ENCODE assay signal across 19 cellular contexts in the genomic region with DNA sequence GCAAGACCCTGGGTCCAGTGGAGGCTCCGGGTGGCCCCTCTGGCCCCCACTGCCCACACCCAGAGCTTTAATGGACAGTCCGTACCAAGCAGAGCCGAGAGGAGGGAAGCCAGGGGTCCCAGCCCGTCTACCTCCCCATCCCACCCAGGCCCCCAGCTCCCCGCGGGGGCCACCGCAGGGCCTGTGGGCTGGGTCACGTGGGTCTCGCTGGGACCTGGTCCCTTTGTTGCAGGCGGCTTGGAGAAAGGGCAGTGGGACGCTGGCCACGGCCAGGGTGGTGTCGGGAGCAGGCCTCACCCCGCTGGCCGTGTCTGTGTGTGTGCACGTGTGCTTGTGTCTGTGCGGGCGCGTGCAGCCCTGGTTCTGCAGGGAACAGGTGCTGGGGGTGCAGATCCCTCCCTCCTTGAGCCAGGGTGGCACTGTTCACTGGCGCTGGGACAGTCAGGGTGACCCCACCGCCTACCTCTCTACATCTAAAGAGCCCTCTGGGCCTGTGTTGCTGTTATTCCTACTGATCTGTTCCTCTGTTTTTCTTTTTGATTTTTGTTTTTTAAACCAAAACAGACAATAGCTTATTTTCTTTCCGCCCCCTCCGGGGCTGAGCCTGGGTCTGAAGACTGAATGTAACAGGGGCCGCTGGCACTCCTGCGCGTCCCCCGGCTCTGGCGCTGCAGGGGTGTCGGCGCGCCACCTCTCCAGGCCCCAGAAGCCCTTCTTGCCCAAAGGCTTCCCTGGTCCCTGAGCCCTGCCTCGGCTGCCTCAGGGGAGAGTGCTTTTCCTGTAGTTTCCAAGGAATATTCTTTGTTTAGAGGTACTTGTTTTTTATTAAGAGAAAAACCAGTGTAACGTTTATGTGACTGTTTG. TPM values are rescaled to one million over a fixed set of nuclear protein-coding genes. Genes with fewer than 3 reads are reported as not detected.
DNase-seq lines count a peak whose midpoint lies in the region; ATAC-seq, FAIRE-seq and TF ChIP-seq lines count a peak whose summit lies in the region.
"Had no signal": no experiment of that assay in that cellular context is flagged by ENCODE, and none has a peak within 500 bp of the region (broad histone marks: within the 10 kb centered on the region; RNA-seq: fewer than 3 reads in every experiment).

No MANE protein-coding gene starts in this region.

- H3K27ac ChIP-seq in BLaER1 (peak overlapping the region; percentile 82), H9 (ENCODE audit: insufficient read length, low read depth, low read length) (no peak overlapping the region), kidney (ENCODE audit: low read depth in 2 of 2, low read length in 2 of 2) (no peak overlapping the region)
- H3K27ac ChIP-seq: brain microvascular endothelial cell had no signal

- FAIRE-seq in kidney (lab: Jason Lieb, UNC): no peak
- FAIRE-seq: endothelial cell of umbilical vein had no signal

- no peaks in the 10 kb centered on the region for H3K79me2 ChIP-seq in H9 (ENCODE audit: insufficient read depth, low read length)

- H3K9ac ChIP-seq in BLaER1 (peak overlapping the region; percentile 47; the same call in 1 of the 2 replicates), H9 (ENCODE audit: extremely low read depth, insufficient read length, low read length) (no peak overlapping the region), kidney (ENCODE audit: low read length in 2 of 2) (no peak overlapping the region)

- peak overlapping the region; percentile 89 for H3K4me2 ChIP-seq in BLaER1
- no peak overlapping the region for H3K4me2 ChIP-seq in H9 (ENCODE audit: insufficient read depth, insufficient read length, low read length)
- H3K4me2 ChIP-seq: smooth muscle cell had no signal

- no peak overlapping the region for H3K23ac ChIP-seq in H9 (ENCODE audit: insufficient read length, low read depth, low read length)

- intact Hi-C loops in kidney (cut with DNase I): no loop called here
- intact Hi-C loops in posterior vena cava (cut with DNase I): no loop called here

- H3K9me3 ChIP-seq in BLaER1: no peaks in the 10 kb centered on the region
- H3K9me3 ChIP-seq in H9 (ENCODE audit: control insufficient read depth, low read depth, low read length): no peaks in the 10 kb centered on the region
- H3K9me3 ChIP-seq in kidney (ENCODE audit: control insufficient read depth in 1 of 2, low read length in 2 of 2): no peaks in the 10 kb centered on the region

- H3K36me3 Mint-ChIP-seq in H9 (ENCODE audit: insufficient read depth in 1 of 3, low read depth in 3 of 3): peaks cover 5 to 30% (median 21%) of the 10 kb centered on the region in 3 experiments; a peak in 6 of 7 replicates

- no peak overlapping the region for H2BK5ac ChIP-seq in H9 (ENCODE audit: insufficient read length, low read length)

- no peak overlapping the region; a peak in 1 of 5 replicates for H3K4me3 Mint-ChIP-seq in H9
- H3K4me3 Mint-ChIP-seq: activated T-helper 17 cell treated with anti-CD3 and anti-CD28 coated beads, Interleukin-2, amount 50 U/mL, for 72 hours; stimulated activated naive CD8-positive, alpha-beta T cell treated with anti-CD3 and anti-CD28 coated beads, Interleukin-15, amount 100 ng/mL, for 72 hours had no signal

- no peak overlapping the region for H3K18ac ChIP-seq in H9 (ENCODE audit: insufficient read length, low read depth, low read length)

- H4K5ac ChIP-seq in H9 (ENCODE audit: insufficient read length, low read depth, low read length): no peak overlapping the region

- H3K27ac Mint-ChIP-seq in H9: 0 out of 7 replicates have a peak overlapping the region, but pooled peaks of 1 of the 3 experiments have one; percentile 35
- H3K27ac Mint-ChIP-seq: activated T-helper 17 cell treated with anti-CD3 and anti-CD28 coated beads, Interleukin-2, amount 50 U/mL, for 72 hours; stimulated activated naive CD8-positive, alpha-beta T cell treated with anti-CD3 and anti-CD28 coated beads, Interleukin-15, amount 100 ng/mL, for 72 hours had no signal

- TF ChIP-seq CTCF in H9 (conservative IDR thresholded peaks at IDR 0.05) (no peak), kidney (IDR thresholded peaks at IDR 0.05; ENCODE audit: borderline replicate concordance, extremely low read depth, insufficient read depth) (no peak)

- no peak overlapping the region for H4K8ac ChIP-seq in H9 (replicated peaks; ENCODE audit: insufficient read length, low read depth, low read length)

- H2BK120ac ChIP-seq in H9 (ENCODE audit: low read depth, low read length, poor library complexity, severe bottlenecking): no peak overlapping the region

- H3K23me2 ChIP-seq in H9 (ENCODE audit: insufficient read length, low read depth, low read length, poor library complexity, severe bottlenecking): no peaks in the 10 kb centered on the region

- H2AFZ ChIP-seq in H9 (ENCODE audit: low read length): no peak overlapping the region

- H3T11ph ChIP-seq in H9 (ENCODE audit: low read length): no peak overlapping the region

- WGBS in H9 (ENCODE audit: extremely low coverage, insufficient read length, low lambda C conversion rate): no CpG with 5 or more reads among the region's 33 CpGs

- peaks cover 89% of the 10 kb centered on the region for H4K20me1 ChIP-seq in BLaER1
- H4K20me1 ChIP-seq in H9 (ENCODE audit: control insufficient read depth, insufficient read depth, insufficient read length): no peaks in the 10 kb centered on the region

- no peaks in the 10 kb centered on the region for H3K9me3 Mint-ChIP-seq in H9
- H3K9me3 Mint-ChIP-seq: activated T-helper 17 cell treated with anti-CD3 and anti-CD28 coated beads, Interleukin-2, amount 50 U/mL, for 72 hours; stimulated activated naive CD8-positive, alpha-beta T cell treated with anti-CD3 and anti-CD28 coated beads, Interleukin-15, amount 100 ng/mL, for 72 hours had no signal

- no peak overlapping the region for H3K14ac ChIP-seq in H9 (ENCODE audit: insufficient read depth, low read length)

- DNase-seq in H9 (peak; percentile 19), kidney (peak; percentile 61), posterior vena cava (ENCODE audit: low spot score) (peak; percentile 78), SW 1271 (lab: John Stamatoyannopoulos, UW) (no peak)
- DNase-seq: brain microvascular endothelial cell; cortex of kidney; NCI-H187; NCI-H226; SIG-M5; stimulated activated CD4-positive, alpha-beta T cell treated with anti-CD3 and anti-CD28 coated beads, Interleukin-4, amount 100 ng/mL, for 24 hours; stimulated activated naive CD8-positive, alpha-beta T cell treated with anti-CD3 and anti-CD28 coated beads, Interleukin-15, amount 100 ng/mL, for 72 hours had no signal

- H2BK20ac ChIP-seq in H9 (ENCODE audit: low read depth, low read length, poor library complexity, severe bottlenecking): no peak overlapping the region

- H2AK5ac ChIP-seq in H9 (ENCODE audit: insufficient read length, low read length): no peak overlapping the region

- H3K4me1 ChIP-seq in BLaER1: peaks cover 94% of the 10 kb centered on the region
- H3K4me1 ChIP-seq in H9 (ENCODE audit: insufficient read depth, low read length): no peaks in the 10 kb centered on the region; the same call in 1 of the 2 replicates
- peaks cover 0 to 3% of the 10 kb centered on the region in 2 donors for H3K4me1 ChIP-seq in kidney (ENCODE audit: control insufficient read depth in 1 of 2, insufficient read depth in 1 of 2, low read depth in 1 of 2, low read length in 2 of 2)

- no peak overlapping the region for H3K56ac ChIP-seq in H9 (ENCODE audit: insufficient read length, low read depth, low read length)

- H3K27me3 ChIP-seq in BLaER1: no peaks in the 10 kb centered on the region
- no peaks in the 10 kb centered on the region for H3K27me3 ChIP-seq in H9 (ENCODE audit: insufficient read depth, low read length)
- H3K27me3 ChIP-seq: brain microvascular endothelial cell had no signal

- no peaks in the 10 kb centered on the region for H3K27me3 Mint-ChIP-seq in H9 (ENCODE audit: low read depth)
- H3K27me3 Mint-ChIP-seq: activated T-helper 17 cell treated with anti-CD3 and anti-CD28 coated beads, Interleukin-2, amount 50 U/mL, for 72 hours; stimulated activated naive CD8-positive, alpha-beta T cell treated with anti-CD3 and anti-CD28 coated beads, Interleukin-15, amount 100 ng/mL, for 72 hours had no signal

- no peak overlapping the region for H3K4me3 ChIP-seq in BLaER1
- no peak overlapping the region for H3K4me3 ChIP-seq in kidney (ENCODE audit: low read length in 2 of 2)
- H3K4me3 ChIP-seq: lung, smooth muscle cell had no signal

- H4K91ac ChIP-seq in H9 (ENCODE audit: insufficient read length, low read depth, low read length): no peak overlapping the region

- no peak overlapping the region for H3K4ac ChIP-seq in H9 (ENCODE audit: low read depth, low read length)

- peaks cover 5% of the 10 kb centered on the region for H3K79me1 ChIP-seq in H9 (ENCODE audit: insufficient read depth, low read depth, low read length, poor library complexity, severe bottlenecking)

- no peak overlapping the region for H2BK15ac ChIP-seq in H9 (ENCODE audit: low read depth, low read length)

- ATAC-seq in HG02840 (IDR thresholded peaks at IDR 0.05; ENCODE audit: low FRiP score, unreplicated experiment) (no peak), HG03025 (IDR thresholded peaks at IDR 0.05; ENCODE audit: low FRiP score, unreplicated experiment) (no peak), HG03175 (IDR thresholded peaks at IDR 0.05; ENCODE audit: unreplicated experiment) (no peak)
- ATAC-seq: activated T-helper 17 cell treated with anti-CD3 and anti-CD28 coated beads, Interleukin-2, amount 50 U/mL, for 72 hours; stimulated activated naive CD8-positive, alpha-beta T cell treated with anti-CD3 and anti-CD28 coated beads, Interleukin-15, amount 100 ng/mL, for 72 hours had no signal

- H2BK12ac ChIP-seq in H9 (ENCODE audit: insufficient read length, low read depth, low read length): no peak overlapping the region

- H3K36me3 ChIP-seq in BLaER1: peaks cover 68% of the 10 kb centered on the region
- peaks cover 5 to 9% of the 10 kb centered on the region in 2 donors for H3K36me3 ChIP-seq in kidney (ENCODE audit: control insufficient read depth in 1 of 2, insufficient read depth in 2 of 2, low read length in 2 of 2)

- peaks cover 16 to 42% of the 10 kb centered on the region in 2 experiments for H3K4me1 Mint-ChIP-seq in H9
- H3K4me1 Mint-ChIP-seq: activated T-helper 17 cell treated with anti-CD3 and anti-CD28 coated beads, Interleukin-2, amount 50 U/mL, for 72 hours; stimulated activated naive CD8-positive, alpha-beta T cell treated with anti-CD3 and anti-CD28 coated beads, Interleukin-15, amount 100 ng/mL, for 72 hours had no signal

RNA-seq across cellular contexts. Expression of a gene that starts 20.1 kb away (rescaled TPM):
- total RNA-seq in H9 (2021): 3.3 and 4.2 TPM in 2 replicates
- total RNA-seq in kidney: 1.4 TPM
- polyA plus RNA-seq in kidney (ENCODE audit: insufficient read depth, low read depth, low replicate concordance): 2.1 TPM
- under 1 TPM; 0.51 to 0.81 TPM for total RNA-seq in posterior vena cava

RNA-seq across cellular contexts. Expression of a gene that starts 29.9 kb away (rescaled TPM):
- 22.8 and 24.9 TPM in 2 replicates for total RNA-seq in H9 (2021)
- total RNA-seq in kidney: 4.2 TPM
- polyA plus RNA-seq in kidney (ENCODE audit: insufficient read depth, low read depth, low replicate concordance): 1.4 TPM
- total RNA-seq in posterior vena cava: 1 to 10 TPM; 3.3 to 3.8 TPM

Comparison
In these comparisons a context has a peak if more than half of its experiments do, and no peak if none do; other contexts are left out.
1. DNase-seq: peak in H9 (single experiment), kidney (single experiment) and posterior vena cava (single experiment); none in SW 1271 (0 of 2).